Comparison of ENCODE assay signal across 18 cellular contexts in the genomic region with DNA sequence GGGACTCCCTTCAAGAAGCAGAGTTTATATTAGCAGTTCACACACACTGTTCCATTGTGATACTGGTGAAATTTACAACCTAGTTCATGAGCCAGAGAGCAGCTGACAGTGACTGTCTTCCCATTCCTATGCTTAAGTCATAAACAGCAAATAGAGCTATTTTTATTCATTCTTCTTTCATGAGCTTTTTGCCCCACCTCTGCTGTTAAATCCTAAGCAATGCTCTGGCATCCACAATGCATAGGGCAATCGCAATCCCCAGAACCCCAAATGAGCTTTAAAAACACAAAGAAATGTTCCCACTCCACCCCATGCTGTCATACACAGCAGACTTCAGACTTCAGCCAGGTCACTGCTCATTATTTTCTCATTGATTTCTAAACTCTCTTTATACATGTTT.
DNase-seq lines count a peak whose midpoint lies in the region; ATAC-seq and TF ChIP-seq lines count a peak whose summit lies in the region.
"Had no signal": no experiment of that assay in that cellular context is flagged by ENCODE, and none has a peak within 500 bp of the region (broad histone marks: within the 10 kb centered on the region; RNA-seq: fewer than 3 reads in every experiment).

No MANE protein-coding gene starts in this region.

- no peak overlapping the region for H4K5ac ChIP-seq in H9 (ENCODE audit: insufficient read length, low read depth, low read length)

- DNase-seq in EH (ENCODE audit: low read depth) (peak; percentile 86), PC-3 (peak; percentile 23), fibroblast of pulmonary artery (ENCODE audit: low read depth) (peak; percentile 22), sciatic nerve (ENCODE audit: low spot score) (no peak), H9 (no peak), NCI-H2107 treated with DMSO at 0.1 percent for 48 hours (lab: John Stamatoyannopoulos, UW; ENCODE audit: unreplicated experiment) (no peak), DMS53 treated with DMSO at 0.1 percent for 48 hours (lab: John Stamatoyannopoulos, UW; ENCODE audit: unreplicated experiment) (no peak), kidney glomerular epithelial cell (lab: John Stamatoyannopoulos, UW) (no peak)
- DNase-seq: activated CD4-positive, alpha-beta memory T cell treated with anti-CD3 and anti-CD28 coated beads, Interleukin-2, amount 10 ng/mL, durations not matched to agents 7 days and 5 days; CD4-positive, CD25-positive, alpha-beta regulatory T cell; GDM1; immature natural killer cell; NCI-H2029 treated with DMSO at 0.1 percent for 48 hours; NCI-H82; psoas muscle; SHP77; stimulated activated CD4-positive, alpha-beta T cell treated with anti-CD3 and anti-CD28 coated beads, Interleukin-1b, Interleukin-23, amount 100 ng/mL, for 48 hours had no signal

- no peak overlapping the region for H3K27ac ChIP-seq in PC-3 (ENCODE audit: low read length)
- H3K27ac ChIP-seq in H9 (ENCODE audit: insufficient read length, low read depth, low read length) = no peak overlapping the region
- H3K27ac ChIP-seq: psoas muscle had no signal

- no peaks in the 10 kb centered on the region for H3K23me2 ChIP-seq in H9 (ENCODE audit: insufficient read length, low read depth, low read length, poor library complexity, severe bottlenecking)

- CTCF ChIA-PET in PC-3 (lab: Charles Lee) = no interaction called here

- H3K4me3 Mint-ChIP-seq in H9 = no peak overlapping the region
- H3K4me3 Mint-ChIP-seq: activated CD4-positive, alpha-beta memory T cell treated with anti-CD3 and anti-CD28 coated beads, Interleukin-2, amount 10 ng/mL, durations not matched to agents 7 days and 5 days; CD4-positive, CD25-positive, alpha-beta regulatory T cell; immature natural killer cell had no signal

- no peaks in the 10 kb centered on the region for H3K9me3 Mint-ChIP-seq in H9
- H3K9me3 Mint-ChIP-seq: activated CD4-positive, alpha-beta memory T cell treated with anti-CD3 and anti-CD28 coated beads, Interleukin-2, amount 10 ng/mL, durations not matched to agents 7 days and 5 days; activated T-helper 2 cell treated with anti-CD3 and anti-CD28 coated beads, Interferon-gamma antibody, Interleukin-2, Interleukin-4, amounts not matched to agents 10 μg/mL and 5 μg/mL and 100 μg/mL, durations not matched to agents 14 hours and 24 hours and 36 hours; immature natural killer cell had no signal

- no peak overlapping the region for H2BK120ac ChIP-seq in H9 (ENCODE audit: low read depth, low read length, poor library complexity, severe bottlenecking)

- H3K27ac Mint-ChIP-seq in H9 = no peak overlapping the region
- H3K27ac Mint-ChIP-seq: activated CD4-positive, alpha-beta memory T cell treated with anti-CD3 and anti-CD28 coated beads, Interleukin-2, amount 10 ng/mL, durations not matched to agents 7 days and 5 days; activated T-helper 2 cell treated with anti-CD3 and anti-CD28 coated beads, Interferon-gamma antibody, Interleukin-2, Interleukin-4, amounts not matched to agents 10 μg/mL and 5 μg/mL and 100 μg/mL, durations not matched to agents 14 hours and 24 hours and 36 hours; CD4-positive, CD25-positive, alpha-beta regulatory T cell; immature natural killer cell had no signal

- no peak overlapping the region for H3K14ac ChIP-seq in H9 (ENCODE audit: insufficient read depth, low read length)

- no peak overlapping the region for H3K4ac ChIP-seq in H9 (ENCODE audit: low read depth, low read length)

- intact Hi-C loops in PC-3 (cut with micrococcal nuclease) = loop anchor here (1.0 to 10.0 kb wide), 2 partner anchors 70 to 245 kb away; no protein-coding TSS in a partner anchor
- intact Hi-C loops in sciatic nerve (cut with DNase I) = no loop called here

- no TSS peak for BruUV-seq in PC-3 (replicated peaks; lab: Mats Ljungman, UMichigan)

- H3K79me1 ChIP-seq in H9 (ENCODE audit: insufficient read depth, low read depth, low read length, poor library complexity, severe bottlenecking) = no peaks in the 10 kb centered on the region

- no peak overlapping the region for H2AK5ac ChIP-seq in H9 (ENCODE audit: insufficient read length, low read length)

- H3K36me3 Mint-ChIP-seq in H9 (ENCODE audit: insufficient read depth in 1 of 3, low read depth in 3 of 3) = no peaks in the 10 kb centered on the region
- H3K36me3 Mint-ChIP-seq: CD4-positive, CD25-positive, alpha-beta regulatory T cell had no signal

- no peaks in the 10 kb centered on the region for H3K9me3 ChIP-seq in PC-3 (ENCODE audit: low read length)
- H3K9me3 ChIP-seq in H9 (ENCODE audit: control insufficient read depth, low read depth, low read length) = no peaks in the 10 kb centered on the region
- H3K9me3 ChIP-seq: psoas muscle had no signal

- H4K91ac ChIP-seq in H9 (ENCODE audit: insufficient read length, low read depth, low read length) = no peak overlapping the region

- no peak overlapping the region for H4K8ac ChIP-seq in H9 (replicated peaks; ENCODE audit: insufficient read length, low read depth, low read length)

- H2BK12ac ChIP-seq in H9 (ENCODE audit: insufficient read length, low read depth, low read length) = no peak overlapping the region

- H3K4me3 ChIP-seq in PC-3 (ENCODE audit: low read length) = no peak overlapping the region
- no peak overlapping the region for H3K4me3 ChIP-seq in fibroblast of pulmonary artery (replicated peaks; ENCODE audit: low read depth, low read length)
- H3K4me3 ChIP-seq: psoas muscle had no signal

- POLR2A ChIA-PET in PC-3 (lab: Charles Lee; ENCODE audit: unreplicated experiment) = interaction anchor here (0.5 to 1.0 kb wide), 4 partner anchors 69 to 176 kb away, joined by 3 read pairs; no protein-coding TSS in a partner anchor

- H3K27me3 Mint-ChIP-seq in H9 (ENCODE audit: low read depth) = no peaks in the 10 kb centered on the region

- H3K56ac ChIP-seq in H9 (ENCODE audit: insufficient read length, low read depth, low read length) = no peak overlapping the region

- H3K4me1 Mint-ChIP-seq in H9 = 0 out of 4 replicates have a peak, but pooled peaks cover 0 to under 1% of the 10 kb centered on the region in 2 experiments

- ATAC-seq in PC-3 (peak; percentile 83), sciatic nerve (peak; percentile 62)
- ATAC-seq: psoas muscle had no signal

- H3K4me2 ChIP-seq in PC-3 (ENCODE audit: low read length) (no peak overlapping the region), H9 (ENCODE audit: insufficient read depth, insufficient read length, low read length) (no peak overlapping the region)

- H3K9ac ChIP-seq in PC-3 (ENCODE audit: low read length) = no peak overlapping the region
- H3K9ac ChIP-seq in H9 (ENCODE audit: extremely low read depth, insufficient read length, low read length) = no peak overlapping the region

- H4K20me1 ChIP-seq in PC-3 (ENCODE audit: low read length) (no peaks in the 10 kb centered on the region), H9 (ENCODE audit: control insufficient read depth, insufficient read depth, insufficient read length) (no peaks in the 10 kb centered on the region)

- H3K79me2 ChIP-seq in PC-3 (ENCODE audit: low read length) = no peaks in the 10 kb centered on the region
- no peaks in the 10 kb centered on the region for H3K79me2 ChIP-seq in H9 (ENCODE audit: insufficient read depth, low read length)

- no peaks in the 10 kb centered on the region for H3K9me2 ChIP-seq in PC-3 (replicated peaks; ENCODE audit: low read length)

- no peak overlapping the region for H3T11ph ChIP-seq in H9 (ENCODE audit: low read length)

- no CpG with 5 or more reads among the region's 1 CpG for WGBS in H9 (ENCODE audit: extremely low coverage, insufficient read length, low lambda C conversion rate)

- no peak overlapping the region for H2BK15ac ChIP-seq in H9 (ENCODE audit: low read depth, low read length)

- H3K23ac ChIP-seq in H9 (ENCODE audit: insufficient read length, low read depth, low read length) = no peak overlapping the region

- H3K18ac ChIP-seq in H9 (ENCODE audit: insufficient read length, low read depth, low read length) = no peak overlapping the region

- no peaks in the 10 kb centered on the region for H3K27me3 ChIP-seq in PC-3 (ENCODE audit: low read length)
- no peaks in the 10 kb centered on the region for H3K27me3 ChIP-seq in H9 (ENCODE audit: insufficient read depth, low read length)

- H2BK20ac ChIP-seq in H9 (ENCODE audit: low read depth, low read length, poor library complexity, severe bottlenecking) = no peak overlapping the region

- H3F3A ChIP-seq in PC-3 (ENCODE audit: low read length, unreplicated experiment) = no peaks in the 10 kb centered on the region

- TF ChIP-seq CTCF in PC-3 (conservative IDR thresholded peaks at IDR 0.05; ENCODE audit: low read depth, low read length) (no peak), fibroblast of pulmonary artery (IDR thresholded peaks at IDR 0.05; ENCODE audit: low read length, missing control alignments) (no peak), H9 (conservative IDR thresholded peaks at IDR 0.05) (no peak)

- no peak overlapping the region for H2AFZ ChIP-seq in PC-3 (ENCODE audit: low read length)
- no peak overlapping the region for H2AFZ ChIP-seq in H9 (ENCODE audit: low read length)

- no peaks in the 10 kb centered on the region for H3K36me3 ChIP-seq in PC-3 (ENCODE audit: low read depth, low read length)

- H3K4me1 ChIP-seq in PC-3 (ENCODE audit: insufficient read depth, low read length) (no peaks in the 10 kb centered on the region), H9 (ENCODE audit: insufficient read depth, low read length) (no peaks in the 10 kb centered on the region)
- H3K4me1 ChIP-seq: psoas muscle had no signal

- no peak overlapping the region for H2BK5ac ChIP-seq in H9 (ENCODE audit: insufficient read length, low read length)

Comparison
In these comparisons a context has a peak if more than half of its experiments do, and no peak if none do; other contexts are left out.
1. DNase-seq: peak in EH (single experiment), PC-3 (single experiment) and fibroblast of pulmonary artery (single experiment); none in sciatic nerve (single experiment), H9 (single experiment), NCI-H2107 treated with DMSO at 0.1 percent for 48 hours (single experiment), DMS53 treated with DMSO at 0.1 percent for 48 hours (single experiment) and kidney glomerular epithelial cell (single experiment).